Comparison of ENCODE assay signal across 13 cellular contexts in genomic region chr2:79292936-79293335, GRCh38.
A peak's percentile ranks its signal among the peaks of the same experiment; 100 is the strongest.
DNase-seq lines count a peak whose midpoint lies in the region; ATAC-seq and TF ChIP-seq lines count a peak whose summit lies in the region.
"Had no signal": no experiment of that assay in that cellular context is flagged by ENCODE, and none has a peak within 500 bp of the region (broad histone marks: within the 10 kb centered on the region; RNA-seq: fewer than 3 reads in every experiment).

No MANE protein-coding gene starts in this region.

- H3K9me3 ChIP-seq in osteoblast (ENCODE audit: low read depth, low read length) (peaks cover 2% of the 10 kb centered on the region), esophagus muscularis mucosa (peaks cover 0 to 5% (median under 1%) of the 10 kb centered on the region in 4 donors)
- H3K9me3 ChIP-seq: HAP-1 had no signal

- H3K4me1 Mint-ChIP-seq in brain = peaks cover 22% of the 10 kb centered on the region
- H3K4me1 Mint-ChIP-seq: B cell had no signal

- intact Hi-C loops in esophagus muscularis mucosa (cut with DNase I) = no loop called here

- H4K20me1 ChIP-seq in osteoblast (ENCODE audit: insufficient read depth, low read length) = no peaks in the 10 kb centered on the region

- H3K36me3 Mint-ChIP-seq in brain = no peaks in the 10 kb centered on the region

- no peak overlapping the region for H3K4me2 ChIP-seq in osteoblast (ENCODE audit: insufficient read depth, low read length)

- TF ChIP-seq CTCF in brain (conservative IDR thresholded peaks at IDR 0.05) (no peak), osteoblast (IDR thresholded peaks at IDR 0.05; ENCODE audit: extremely low read depth, low read depth, low read length) (no peak), esophagus muscularis mucosa (IDR thresholded peaks at IDR 0.05) (no peak)

- H3K4me3 ChIP-seq in osteoblast (ENCODE audit: insufficient read depth, low read length) (no peak overlapping the region), esophagus muscularis mucosa (no peak overlapping the region)
- H3K4me3 ChIP-seq: HAP-1 had no signal

- no peak for TF ChIP-seq POLR2A in esophagus muscularis mucosa (IDR thresholded peaks at IDR 0.05; ENCODE audit: low read depth)

- H3K4me1 ChIP-seq in osteoblast (ENCODE audit: insufficient read depth, low read length) = no peaks in the 10 kb centered on the region
- H3K4me1 ChIP-seq in esophagus muscularis mucosa = no peaks in the 10 kb centered on the region
- H3K4me1 ChIP-seq: HAP-1 had no signal

- H2AFZ ChIP-seq in osteoblast (ENCODE audit: low read length) = no peak overlapping the region

- H3K27me3 Mint-ChIP-seq in brain = peaks cover 4% of the 10 kb centered on the region
- H3K27me3 Mint-ChIP-seq: B cell; CD4-positive, alpha-beta T cell had no signal

- peak overlapping the region in 1 of 5 experiments; percentile 3 for H3K4me3 Mint-ChIP-seq in brain
- H3K4me3 Mint-ChIP-seq: B cell; CD4-positive, alpha-beta T cell had no signal

- H3K27ac Mint-ChIP-seq in brain = peak overlapping the region in 3 of 5 experiments; percentile 66 to 86 (median 79)
- H3K27ac Mint-ChIP-seq: B cell; CD4-positive, alpha-beta T cell had no signal

- H3K36me3 ChIP-seq in osteoblast (ENCODE audit: insufficient read depth, low read length) = no peaks in the 10 kb centered on the region
- H3K36me3 ChIP-seq in esophagus muscularis mucosa = no peaks in the 10 kb centered on the region
- H3K36me3 ChIP-seq: HAP-1 had no signal

- H3K27ac ChIP-seq in osteoblast (ENCODE audit: low read depth, low read length) (no peak overlapping the region), esophagus muscularis mucosa (replicated peaks in 1 of 4) (no peak overlapping the region)

- 86% methylated on average over 1 of the region's 1 CpG for WGBS in esophagus muscularis mucosa

- H3K27me3 ChIP-seq in osteoblast (ENCODE audit: insufficient read depth, low read length) (no peaks in the 10 kb centered on the region), esophagus muscularis mucosa (no peaks in the 10 kb centered on the region)

- ATAC-seq in SK-N-SH treated with all-trans-retinoic acid at 6 μM for 48 hours = no peak

- H3K9me3 Mint-ChIP-seq in brain = peaks cover 7 to 11% (median 7%) of the 10 kb centered on the region in 5 experiments

- no peak for TF ChIP-seq EP300 in esophagus muscularis mucosa (IDR thresholded peaks at IDR 0.05)

- H3K79me2 ChIP-seq in osteoblast (ENCODE audit: insufficient read depth, low read length) = no peaks in the 10 kb centered on the region

- DNase-seq in Ammon's horn (ENCODE audit: low spot score) (peak; percentile 18), globus pallidus (ENCODE audit: low spot score) (peak; percentile 56), osteoblast (ENCODE audit: insufficient read length, low spot score, missing footprints) (peak; percentile 26), esophagus muscularis mucosa (ENCODE audit: extremely low spot score) (no peak), NCI-H1436 (lab: John Stamatoyannopoulos, UW) (no peak)
- no peak for DNase-seq in activated CD4-positive, alpha-beta T cell treated with anti-CD3 and anti-CD28 coated beads for 1 hour
- DNase-seq: ACHN; CD4-positive, alpha-beta T cell; DMS79 had no signal

TF ChIP-seq in SK-N-SH treated with all-trans-retinoic acid at 6 μM for 48 hours, 23 proteins besides CTCF, POLR2A, EP300 and RAD21:
- TF ChIP-seq ZNF8 (CRISPR knock-in tag; IDR thresholded peaks at IDR 0.05) (no peak), ZFP3 (CRISPR knock-in tag; IDR thresholded peaks at IDR 0.05) (no peak), CSDC2 (CRISPR knock-in tag; IDR thresholded peaks at IDR 0.05) (no peak), BACH2 (CRISPR knock-in tag; IDR thresholded peaks at IDR 0.05; ENCODE audit: borderline replicate concordance) (no peak), ZFP30 (CRISPR knock-in tag; IDR thresholded peaks at IDR 0.05) (no peak), TOX (CRISPR knock-in tag; IDR thresholded peaks at IDR 0.05; ENCODE audit: borderline replicate concordance) (no peak), TCF4 (CRISPR knock-in tag; IDR thresholded peaks at IDR 0.05; ENCODE audit: borderline replicate concordance) (no peak), SNAI2 (CRISPR knock-in tag; IDR thresholded peaks at IDR 0.05) (no peak), OSR1 (CRISPR knock-in tag; IDR thresholded peaks at IDR 0.05) (no peak), ESRRG (CRISPR knock-in tag; IDR thresholded peaks at IDR 0.05) (no peak), PATZ1 (CRISPR knock-in tag; IDR thresholded peaks at IDR 0.05; ENCODE audit: borderline replicate concordance) (no peak), ARNTL (CRISPR knock-in tag; IDR thresholded peaks at IDR 0.05; ENCODE audit: borderline replicate concordance, low read depth) (no peak), PPARA (CRISPR knock-in tag; IDR thresholded peaks at IDR 0.05; ENCODE audit: borderline replicate concordance) (no peak), GLIS3 (CRISPR knock-in tag; IDR thresholded peaks at IDR 0.05) (no peak), ZNF70 (CRISPR knock-in tag; IDR thresholded peaks at IDR 0.05) (no peak), ZC3H10 (CRISPR knock-in tag; IDR thresholded peaks at IDR 0.05) (no peak)
- TF ChIP-seq, protein P1, sequence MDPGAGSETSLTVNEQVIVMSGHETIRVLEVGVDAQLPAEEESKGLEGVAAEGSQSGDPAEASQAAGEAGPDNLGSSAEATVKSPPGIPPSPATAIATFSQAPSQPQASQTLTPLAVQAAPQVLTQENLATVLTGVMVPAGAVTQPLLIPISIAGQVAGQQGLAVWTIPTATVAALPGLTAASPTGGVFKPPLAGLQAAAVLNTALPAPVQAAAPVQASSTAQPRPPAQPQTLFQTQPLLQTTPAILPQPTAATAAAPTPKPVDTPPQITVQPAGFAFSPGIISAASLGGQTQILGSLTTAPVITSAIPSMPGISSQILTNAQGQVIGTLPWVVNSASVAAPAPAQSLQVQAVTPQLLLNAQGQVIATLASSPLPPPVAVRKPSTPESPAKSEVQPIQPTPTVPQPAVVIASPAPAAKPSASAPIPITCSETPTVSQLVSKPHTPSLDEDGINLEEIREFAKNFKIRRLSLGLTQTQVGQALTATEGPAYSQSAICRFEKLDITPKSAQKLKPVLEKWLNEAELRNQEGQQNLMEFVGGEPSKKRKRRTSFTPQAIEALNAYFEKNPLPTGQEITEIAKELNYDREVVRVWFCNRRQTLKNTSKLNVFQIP (CRISPR knock-in tag; IDR thresholded peaks at IDR 0.05; ENCODE audit: borderline replicate concordance, low read depth) = no peak
- TF ChIP-seq, protein P2, sequence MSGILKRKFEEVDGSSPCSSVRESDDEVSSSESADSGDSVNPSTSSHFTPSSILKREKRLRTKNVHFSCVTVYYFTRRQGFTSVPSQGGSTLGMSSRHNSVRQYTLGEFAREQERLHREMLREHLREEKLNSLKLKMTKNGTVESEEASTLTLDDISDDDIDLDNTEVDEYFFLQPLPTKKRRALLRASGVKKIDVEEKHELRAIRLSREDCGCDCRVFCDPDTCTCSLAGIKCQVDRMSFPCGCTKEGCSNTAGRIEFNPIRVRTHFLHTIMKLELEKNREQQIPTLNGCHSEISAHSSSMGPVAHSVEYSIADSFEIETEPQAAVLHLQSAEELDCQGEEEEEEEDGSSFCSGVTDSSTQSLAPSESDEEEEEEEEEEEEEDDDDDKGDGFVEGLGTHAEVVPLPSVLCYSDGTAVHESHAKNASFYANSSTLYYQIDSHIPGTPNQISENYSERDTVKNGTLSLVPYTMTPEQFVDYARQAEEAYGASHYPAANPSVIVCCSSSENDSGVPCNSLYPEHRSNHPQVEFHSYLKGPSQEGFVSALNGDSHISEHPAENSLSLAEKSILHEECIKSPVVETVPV (CRISPR knock-in tag; IDR thresholded peaks at IDR 0.05) = no peak
TF ChIP-seq in SK-N-SH treated with all-trans-retinoic acid at 6 μM for 48 hours: peak in this region for 0.

Comparison
In these comparisons a context has a peak if more than half of its experiments do, and no peak if none do; other contexts are left out.
1. DNase-seq: peak in Ammon's horn (single experiment), globus pallidus (single experiment) and osteoblast (single experiment); none in esophagus muscularis mucosa (single experiment), NCI-H1436 (single experiment) and activated CD4-positive, alpha-beta T cell treated with anti-CD3 and anti-CD28 coated beads for 1 hour (single experiment).